ENCODE assay signal across 27 cellular contexts in the genomic region with DNA sequence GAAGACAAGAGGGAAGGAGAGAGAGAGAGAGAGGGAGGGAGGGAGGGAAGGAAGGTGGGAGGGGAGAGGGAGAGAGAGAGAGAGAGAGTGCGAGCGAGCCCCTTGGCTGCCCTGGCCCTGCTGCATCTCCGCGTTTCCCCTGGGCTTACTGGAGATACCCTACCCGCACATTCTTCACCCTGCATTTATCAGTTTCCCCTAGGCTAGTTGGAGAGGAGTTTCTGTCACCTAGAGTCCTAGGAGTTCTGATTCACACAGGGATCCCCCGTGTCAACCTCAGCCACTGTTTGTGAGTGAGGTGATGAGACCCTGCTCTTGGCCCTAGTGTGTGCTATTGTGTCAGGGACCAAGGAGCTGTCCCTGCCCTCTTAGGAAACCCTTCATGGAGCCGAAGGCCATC. TPM values are rescaled to one million over a fixed set of nuclear protein-coding genes. Genes with fewer than 3 reads are reported as not detected.
DNase-seq lines count a peak whose midpoint lies in the region; ATAC-seq, FAIRE-seq and TF ChIP-seq lines count a peak whose summit lies in the region.
"Had no signal": no experiment of that assay in that cellular context is flagged by ENCODE, and none has a peak within 500 bp of the region (broad histone marks: within the 10 kb centered on the region; RNA-seq: fewer than 3 reads in every experiment).

No MANE protein-coding gene starts in this region.

- H2BK5ac ChIP-seq in H1 (ENCODE audit: low read depth, low read length) = no peak overlapping the region

- H2AFZ ChIP-seq in Loucy (ENCODE audit: low read length) (no peak overlapping the region), H1 (ENCODE audit: low read length) (0 out of 2 replicates have a peak overlapping the region, but pooled peaks have one; percentile 16)

- no TSS peak for BruUV-seq in Calu3 (replicated peaks; lab: Mats Ljungman, UMichigan)

- H4K5ac ChIP-seq in H1 (ENCODE audit: insufficient read length, low read depth, low read length) = no peak overlapping the region

- DNase-seq in activated CD8-positive, alpha-beta memory T cell treated with anti-CD3 and anti-CD28 coated beads for 24 hours = peak; percentile 52
- no peak for DNase-seq in activated CD8-positive, alpha-beta memory T cell treated with anti-CD3 and anti-CD28 coated beads, Interleukin-2, amount 10 ng/mL, durations not matched to agents 7 days and 5 days
- DNase-seq in Calu3 = no peak
- no peak for DNase-seq in H1 (ENCODE audit: low read depth in 1 of 2, low spot score in 2 of 2)
- DNase-seq in activated T-cell treated with anti-CD3 and anti-CD28 coated beads, Interleukin-2, amount 50 U/mL, for 24 hours = no peak
- no peak for DNase-seq in HuH-7 (ENCODE audit: low spot score)
- DNase-seq: AML-193; CD4-positive, alpha-beta T cell; DMS53; KG1; NCI-H1048; NCI-H1417; NCI-H1694 treated with DMSO at 0.1 percent for 48 hours; NCI-H2081; NCI-H226; NCI-H510A; NCI-H69; SIG-M5 had no signal

- H3K14ac ChIP-seq in H1 (ENCODE audit: insufficient read length) = no peak overlapping the region

- H4K91ac ChIP-seq in H1 (replicated peaks; ENCODE audit: insufficient read length, low read length) = no peak overlapping the region

- no peak overlapping the region for H3K23ac ChIP-seq in H1 (ENCODE audit: insufficient read length)

- H3K56ac ChIP-seq in H1 (replicated peaks; ENCODE audit: insufficient read length, low read depth, low read length) = no peak overlapping the region

- H3K4me1 ChIP-seq in Loucy (ENCODE audit: insufficient read depth, low read length, poor library complexity, severe bottlenecking) (peaks cover 68% of the 10 kb centered on the region), H1 (replicated peaks in 1 of 4; ENCODE audit: control insufficient read depth in 3 of 4, insufficient read depth in 4 of 4, low read length in 3 of 4) (peaks cover 0 to 3% (median 1%) of the 10 kb centered on the region in 4 experiments; a peak in 5 of 7 replicates)

- H3K23me2 ChIP-seq in H1 (ENCODE audit: low read depth, low read length) = no peaks in the 10 kb centered on the region

- no peak for ATAC-seq in activated CD8-positive, alpha-beta memory T cell treated with anti-CD3 and anti-CD28 coated beads, Interleukin-2, amount 10 ng/mL, durations not matched to agents 7 days and 5 days
- ATAC-seq in GM19452 (IDR thresholded peaks at IDR 0.05; ENCODE audit: unreplicated experiment) = no peak
- ATAC-seq: HepG2 had no signal

- no peak overlapping the region for H2AK5ac ChIP-seq in H1 (ENCODE audit: low read depth, low read length)

- H3K9me3 ChIP-seq in Loucy (ENCODE audit: insufficient read depth, low read depth, low read length) = no peaks in the 10 kb centered on the region
- no peaks in the 10 kb centered on the region for H3K9me3 ChIP-seq in H1 (ENCODE audit: insufficient read depth in 2 of 2, low read depth in 1 of 2, low read length in 1 of 2)
- H3K9me3 ChIP-seq: BLaER1 treated with 17β-estradiol and CSF1 and Interleukin-3, amounts not matched to agents 10 nM and 100 nM had no signal

- peak overlapping the region; percentile 14 for H3K9ac ChIP-seq in Loucy (ENCODE audit: low read depth, low read length, poor library complexity, severe bottlenecking)
- no peak overlapping the region; a peak in 1 of 7 replicates for H3K9ac ChIP-seq in H1 (replicated peaks in 1 of 4; ENCODE audit: extremely low read depth in 1 of 4, low read depth in 3 of 4, low read length in 3 of 4)
- H3K9ac ChIP-seq: BLaER1 treated with 17β-estradiol and CSF1 and Interleukin-3, amounts not matched to agents 10 nM and 100 nM had no signal

- CTCF ChIA-PET in activated CD8-positive, alpha-beta memory T cell treated with anti-CD3 and anti-CD28 coated beads, Interleukin-2, amount 10 ng/mL, durations not matched to agents 7 days and 5 days (lab: Charles Lee) = interaction anchor here (0.5 to 5.4 kb wide), 2 partner anchors 13 to 25 kb away, joined by 3 to 58 read pairs; no protein-coding TSS in a partner anchor
- CTCF ChIA-PET in Calu3 (lab: Charles Lee) = interaction anchor here (0.6 kb wide), 1 partner anchor 61 kb away, joined by 3 read pairs; no protein-coding TSS in a partner anchor
- CTCF ChIA-PET in H1 (lab: Charles Lee; ENCODE audit: partially characterized antibody) = interaction anchor here (0.6 to 1.5 kb wide), 2 partner anchors 17 to 54 kb away, joined by 3 to 4 read pairs; no protein-coding TSS in a partner anchor

- no peak for TF ChIP-seq RAD21 in H1 (IDR thresholded peaks at IDR 0.05 in 1 of 2, conservative IDR thresholded peaks at IDR 0.05 in 1 of 2; ENCODE audit: low read depth in 2 of 2, low read length in 2 of 2)

- no peak overlapping the region for H2BK120ac ChIP-seq in H1 (replicated peaks; ENCODE audit: low read depth, low read length)

- H3K36me3 ChIP-seq in Loucy (ENCODE audit: insufficient read depth, low read length) = no peaks in the 10 kb centered on the region
- H3K36me3 ChIP-seq in H1 (ENCODE audit: control insufficient read depth in 2 of 4, insufficient read depth in 4 of 4, low read length in 3 of 4) = no peaks in the 10 kb centered on the region
- H3K36me3 ChIP-seq: BLaER1 treated with 17β-estradiol and CSF1 and Interleukin-3, amounts not matched to agents 10 nM and 100 nM had no signal

- H2BK15ac ChIP-seq in H1 (ENCODE audit: low read length) = no peak overlapping the region; the same call in 1 of the 2 replicates

- H4K20me1 ChIP-seq in Loucy (ENCODE audit: insufficient read depth, low read length, poor library complexity, severe bottlenecking) (no peaks in the 10 kb centered on the region), H1 (replicated peaks in 1 of 2; ENCODE audit: control insufficient read depth in 1 of 2, insufficient read depth in 2 of 2, low read length in 2 of 2) (no peaks in the 10 kb centered on the region)
- H4K20me1 ChIP-seq: BLaER1 treated with 17β-estradiol and CSF1 and Interleukin-3, amounts not matched to agents 10 nM and 100 nM had no signal

- no peak overlapping the region for H3K4me2 ChIP-seq in Loucy (ENCODE audit: low read depth, low read length, poor library complexity, severe bottlenecking)
- no peak overlapping the region for H3K4me2 ChIP-seq in H1 (ENCODE audit: insufficient read depth in 1 of 2, low read depth in 2 of 2, low read length in 2 of 2)
- H3K4me2 ChIP-seq: BLaER1 treated with 17β-estradiol and CSF1 and Interleukin-3, amounts not matched to agents 10 nM and 100 nM had no signal

- H3F3A ChIP-seq in Loucy (ENCODE audit: low read depth) = no peaks in the 10 kb centered on the region

- H3K79me1 ChIP-seq in H1 (ENCODE audit: low read depth, low read length) = no peaks in the 10 kb centered on the region

- no peak overlapping the region for H3K27ac Mint-ChIP-seq in activated CD8-positive, alpha-beta memory T cell treated with anti-CD3 and anti-CD28 coated beads, Interleukin-2, amount 10 ng/mL, durations not matched to agents 7 days and 5 days
- peak overlapping the region; percentile 42 for H3K27ac Mint-ChIP-seq in Calu3 (ENCODE audit: unreplicated experiment)
- no peak overlapping the region for H3K27ac Mint-ChIP-seq in activated T-cell treated with anti-CD3 and anti-CD28 coated beads, Interleukin-2, amount 50 U/mL, for 24 hours
- H3K27ac Mint-ChIP-seq: CD4-positive, alpha-beta T cell had no signal

- H3K27me3 Mint-ChIP-seq in activated CD8-positive, alpha-beta memory T cell treated with anti-CD3 and anti-CD28 coated beads, Interleukin-2, amount 10 ng/mL, durations not matched to agents 7 days and 5 days = no peaks in the 10 kb centered on the region
- H3K27me3 Mint-ChIP-seq in Calu3 (ENCODE audit: unreplicated experiment) = no peaks in the 10 kb centered on the region
- no peaks in the 10 kb centered on the region for H3K27me3 Mint-ChIP-seq in activated T-cell treated with anti-CD3 and anti-CD28 coated beads, Interleukin-2, amount 50 U/mL, for 24 hours
- H3K27me3 Mint-ChIP-seq: CD4-positive, alpha-beta T cell had no signal

- H2BK12ac ChIP-seq in H1 (ENCODE audit: low read depth, low read length) = no peak overlapping the region

- no peak overlapping the region for H4K8ac ChIP-seq in H1 (ENCODE audit: extremely low read depth, insufficient read depth, low read length)

- intact Hi-C loops in Calu3 (cut with micrococcal nuclease; ENCODE audit: unreplicated experiment) = no loop called here

- no peak overlapping the region for H2BK20ac ChIP-seq in H1 (ENCODE audit: low read length)

- no peaks in the 10 kb centered on the region for H3K79me2 ChIP-seq in Loucy (ENCODE audit: insufficient read depth, low read length)
- H3K79me2 ChIP-seq in H1 (ENCODE audit: control insufficient read depth in 1 of 2, insufficient read depth in 2 of 2, low read length in 2 of 2) = no peaks in the 10 kb centered on the region

- no peaks in the 10 kb centered on the region for H3K9me2 ChIP-seq in Loucy (replicated peaks; ENCODE audit: low read depth, low read length)

- H3K4me1 Mint-ChIP-seq in activated CD8-positive, alpha-beta memory T cell treated with anti-CD3 and anti-CD28 coated beads, Interleukin-2, amount 10 ng/mL, durations not matched to agents 7 days and 5 days = peaks cover 72% of the 10 kb centered on the region
- H3K4me1 Mint-ChIP-seq in Calu3 (ENCODE audit: low read depth, unreplicated experiment) = peaks cover 15% of the 10 kb centered on the region
- H3K4me1 Mint-ChIP-seq in activated T-cell treated with anti-CD3 and anti-CD28 coated beads, Interleukin-2, amount 50 U/mL, for 24 hours (ENCODE audit: low read depth) = peaks cover 49% of the 10 kb centered on the region

- no peak for FAIRE-seq in H1 (lab: Jason Lieb, UNC)
- FAIRE-seq: A204.1, G401.6, H54, HepG2 had no signal

- no peak overlapping the region for H3K4ac ChIP-seq in H1 (replicated peaks; ENCODE audit: insufficient read length, low read depth, low read length)

- 77% methylated on average over 4 of the region's 7 CpGs; no CpG with 5 or more reads in 1 of the 2 experiments for WGBS in H1 (ENCODE audit: extremely low coverage in 1 of 2, insufficient coverage in 1 of 2, insufficient read length in 1 of 2, insufficient replicate concordance in 2 of 2, low coverage in 1 of 2, low lambda C conversion rate in 2 of 2, missing lambda C conversion rate in 1 of 2), 2 experiments

- no peak overlapping the region for H3K4me3 Mint-ChIP-seq in activated CD8-positive, alpha-beta memory T cell treated with anti-CD3 and anti-CD28 coated beads, Interleukin-2, amount 10 ng/mL, durations not matched to agents 7 days and 5 days
- no peak overlapping the region for H3K4me3 Mint-ChIP-seq in Calu3 (ENCODE audit: low read depth, unreplicated experiment)
- H3K4me3 Mint-ChIP-seq in activated T-cell treated with anti-CD3 and anti-CD28 coated beads, Interleukin-2, amount 50 U/mL, for 24 hours = no peak overlapping the region
- H3K4me3 Mint-ChIP-seq: CD4-positive, alpha-beta T cell had no signal

- POLR2A ChIA-PET in H1 (lab: Charles Lee; ENCODE audit: partially characterized antibody) = interaction anchor here (1.2 kb wide), 1 partner anchor 11 kb away, joined by 5 read pairs; no protein-coding TSS in a partner anchor

- no peaks in the 10 kb centered on the region for H3K9me3 Mint-ChIP-seq in activated CD8-positive, alpha-beta memory T cell treated with anti-CD3 and anti-CD28 coated beads, Interleukin-2, amount 10 ng/mL, durations not matched to agents 7 days and 5 days (ENCODE audit: low read depth)
- no peaks in the 10 kb centered on the region for H3K9me3 Mint-ChIP-seq in Calu3 (ENCODE audit: low read depth, unreplicated experiment)
- no peaks in the 10 kb centered on the region for H3K9me3 Mint-ChIP-seq in activated T-cell treated with anti-CD3 and anti-CD28 coated beads, Interleukin-2, amount 50 U/mL, for 24 hours
- H3K9me3 Mint-ChIP-seq: CD4-positive, alpha-beta T cell had no signal

- H3K27me3 ChIP-seq in Loucy (ENCODE audit: insufficient read depth, low read length, poor library complexity, severe bottlenecking) (no peaks in the 10 kb centered on the region), H1 (replicated peaks in 1 of 4; ENCODE audit: control insufficient read depth in 3 of 4, extremely low read depth in 1 of 4, insufficient read depth in 3 of 4, low read length in 3 of 4) (no peaks in the 10 kb centered on the region; a peak in 1 of 7 replicates)
- H3K27me3 ChIP-seq: BLaER1 treated with 17β-estradiol and CSF1 and Interleukin-3, amounts not matched to agents 10 nM and 100 nM had no signal

- TF ChIP-seq POLR2A in H1 (IDR thresholded peaks at IDR 0.05; ENCODE audit: control extremely low read depth in 1 of 2, low read depth in 2 of 2, low read length in 2 of 2) = no peak

- TF ChIP-seq CTCF in Calu3 (IDR thresholded peaks at IDR 0.05; ENCODE audit: unreplicated experiment) (no peak), Loucy (conservative IDR thresholded peaks at IDR 0.05; ENCODE audit: low read length) (no peak), H1 (IDR thresholded peaks at IDR 0.05; ENCODE audit: control extremely low read depth in 1 of 3, insufficient read depth in 1 of 3, low read depth in 1 of 3, low read length in 3 of 3) (no peak)

- no peak overlapping the region for H3K4me3 ChIP-seq in Loucy (ENCODE audit: low read length, poor library complexity, severe bottlenecking)
- H3K4me3 ChIP-seq in H1 (ENCODE audit: extremely low read depth in 1 of 4, insufficient read depth in 2 of 4, low read depth in 3 of 4, low read length in 4 of 4) = no peak overlapping the region
- H3K4me3 ChIP-seq: BLaER1 treated with 17β-estradiol and CSF1 and Interleukin-3, amounts not matched to agents 10 nM and 100 nM; SK-N-MC had no signal

- no peak overlapping the region for H3K18ac ChIP-seq in H1 (ENCODE audit: extremely low read depth, low read length)

- TF ChIP-seq EP300 in H1 (IDR thresholded peaks at IDR 0.05; ENCODE audit: borderline replicate concordance in 1 of 2, low read depth in 2 of 2, low read length in 2 of 2) = no peak

- no peaks in the 10 kb centered on the region for H3K36me3 Mint-ChIP-seq in activated CD8-positive, alpha-beta memory T cell treated with anti-CD3 and anti-CD28 coated beads, Interleukin-2, amount 10 ng/mL, durations not matched to agents 7 days and 5 days
- no peaks in the 10 kb centered on the region for H3K36me3 Mint-ChIP-seq in Calu3 (ENCODE audit: insufficient read depth, unreplicated experiment)
- no peaks in the 10 kb centered on the region for H3K36me3 Mint-ChIP-seq in activated T-cell treated with anti-CD3 and anti-CD28 coated beads, Interleukin-2, amount 50 U/mL, for 24 hours (ENCODE audit: low read depth)

- H3K27ac ChIP-seq in H1 (ENCODE audit: low read depth, low read length) = no peak overlapping the region
- H3K27ac ChIP-seq: BLaER1 treated with 17β-estradiol and CSF1 and Interleukin-3, amounts not matched to agents 10 nM and 100 nM; RWPE1; SK-N-MC had no signal

RNA-seq across cellular contexts. Expression of a gene that starts 18.7 kb away (rescaled TPM):
- total RNA-seq in activated CD8-positive, alpha-beta memory T cell treated with anti-CD3 and anti-CD28 coated beads, Interleukin-2, amount 10 ng/mL, durations not matched to agents 7 days and 5 days = 100 to 1,000 TPM; 281 to 491 TPM
- total RNA-seq in Calu3 (2022) = 62.2 and 71.9 TPM in 2 replicates
- total RNA-seq in H1 (2021; fragmentation: NEBNext Ultra II Directional; extraction: Animal tissue kit (Norgen Biotek cat#: 25700)) = 2.0 and 2.2 TPM in 2 replicates
- polyA plus RNA-seq in H1 (2011; rRNA removed) = 1.1 and 1.5 TPM in 2 replicates
- polyA plus RNA-seq in H1 (2011; cell fraction: cytosol; rRNA removed) = 0.54 TPM
- 1.9 TPM for polyA plus RNA-seq in H1 (2011; cell fraction: nucleus; rRNA removed)
- 2.7 to 3.3 TPM (median 3.0 TPM) in 4 replicates for polyA plus RNA-seq in H1 (2012, experiment 1 of 2)
- polyA plus RNA-seq in H1 (2012, experiment 2 of 2) = 1.0 TPM
- 2.5 TPM for polyA plus RNA-seq in H1 (2013, experiment 1 of 2)
- 2.5 TPM for polyA plus RNA-seq in H1 (2013, experiment 2 of 2)
- polyA minus RNA-seq in H1 (2011; rRNA and poly(A)+ RNA removed) = 0.98 and 1.2 TPM in 2 replicates
- 1.0 TPM for polyA minus RNA-seq in H1 (2011; cell fraction: cytosol; rRNA and poly(A)+ RNA removed)
- polyA minus RNA-seq in H1 (2011; cell fraction: nucleus; rRNA and poly(A)+ RNA removed) = 2.6 TPM

Comparison
In these comparisons a context has a peak if more than half of its experiments do, and no peak if none do; other contexts are left out.
1. RNA of a gene that starts 18.7 kb away (total RNA-seq): 281 to 491 TPM in activated CD8-positive, alpha-beta memory T cell treated with anti-CD3 and anti-CD28 coated beads, Interleukin-2, amount 10 ng/mL, durations not matched to agents 7 days and 5 days and 62.2 to 71.9 TPM in Calu3; 2.0 to 2.2 TPM in H1; every median in the first group is over 10 times any median in the second.